Comparison of ENCODE assay signal across 7 cellular contexts in genomic region chr20:44089987-44090674, GRCh38.
A peak's percentile ranks its signal among the peaks of the same experiment; 100 is the strongest.
DNase-seq lines count a peak whose midpoint lies in the region; FAIRE-seq and TF ChIP-seq lines count a peak whose summit lies in the region.

No MANE protein-coding gene starts in this region.

- H3K9me3 Mint-ChIP-seq in neural progenitor cell = no peaks in the 10 kb centered on the region

- H3K36me3 Mint-ChIP-seq in neural progenitor cell = no peaks in the 10 kb centered on the region

- H3K27me3 ChIP-seq in KMS-11 (ENCODE audit: insufficient read depth, low read depth) = no peaks in the 10 kb centered on the region
- peaks cover 23% of the 10 kb centered on the region for H3K27me3 ChIP-seq in adipocyte (replicated peaks; ENCODE audit: control insufficient read depth, insufficient read depth, low read length)
- no peaks in the 10 kb centered on the region for H3K27me3 ChIP-seq in neural progenitor cell

- H3K4me3 ChIP-seq in KMS-11 (IDR thresholded peaks at IDR 0.05; ENCODE audit: insufficient read depth, low read depth, low read length) (no peak overlapping the region), adipocyte (ENCODE audit: low read length) (no peak overlapping the region), neural progenitor cell (no peak overlapping the region)

- H3K36me3 ChIP-seq in KMS-11 (ENCODE audit: insufficient read depth) = no peaks in the 10 kb centered on the region
- no peaks in the 10 kb centered on the region for H3K36me3 ChIP-seq in adipocyte (ENCODE audit: control insufficient read depth, insufficient read depth, low read length, severe bottlenecking)
- H3K36me3 ChIP-seq in neural progenitor cell = no peaks in the 10 kb centered on the region

- H3F3A ChIP-seq in neural progenitor cell (ENCODE audit: low read depth) = no peaks in the 10 kb centered on the region

- no peaks in the 10 kb centered on the region for H3K9me3 ChIP-seq in adipocyte (ENCODE audit: control insufficient read depth, low read length)
- H3K9me3 ChIP-seq in neural progenitor cell (ENCODE audit: low read depth) = no peaks in the 10 kb centered on the region

- no peaks in the 10 kb centered on the region for H3K4me1 Mint-ChIP-seq in neural progenitor cell

- FAIRE-seq in GM12891 (lab: Jason Lieb, UNC) = peak; percentile 72

- TF ChIP-seq CTCF in KMS-11 (conservative IDR thresholded peaks at IDR 0.05; ENCODE audit: low read depth, low read length) (no peak), neural progenitor cell (IDR thresholded peaks at IDR 0.05) (no peak)

- H3K4me1 ChIP-seq in KMS-11 (ENCODE audit: low read depth, poor library complexity, severe bottlenecking) = peaks cover 35% of the 10 kb centered on the region
- H3K4me1 ChIP-seq in adipocyte (ENCODE audit: control insufficient read depth, insufficient read depth, low read length) = peaks cover 3% of the 10 kb centered on the region
- H3K4me1 ChIP-seq in neural progenitor cell = no peaks in the 10 kb centered on the region

- H3K27ac ChIP-seq in KMS-11 (peak overlapping the region; percentile 11; the same call in 1 of the 2 replicates), neural progenitor cell (no peak overlapping the region)

- H3K4me2 ChIP-seq in KMS-11 (peak overlapping the region; percentile 37; the same call in 1 of the 2 replicates), neural progenitor cell (no peak overlapping the region)

- DNase-seq in GM12891 (ENCODE audit: insufficient read length, low spot score) (no peak), adipocyte (ENCODE audit: low read depth) (peak; percentile 25), neural progenitor cell (ENCODE audit: low spot score) (no peak), cortex of kidney (lab: John Stamatoyannopoulos, UW) (no peak), NCI-H345 treated with DMSO at 0.1 percent for 48 hours (lab: John Stamatoyannopoulos, UW; ENCODE audit: unreplicated experiment) (no peak)
- DNase-seq in stimulated activated CD4-positive, alpha-beta T cell treated with anti-CD3 and anti-CD28 coated beads, Interleukin-1b, Interleukin-23, amount 100 ng/mL, for 48 hours = no peak

- H2AFZ ChIP-seq in KMS-11 (ENCODE audit: low read depth) (peak overlapping the region; percentile 40), neural progenitor cell (replicated peaks) (peak overlapping the region; percentile 64)

- H3K9ac ChIP-seq in KMS-11 (no peak overlapping the region), adipocyte (ENCODE audit: low read length) (no peak overlapping the region), neural progenitor cell (no peak overlapping the region)

- H3K27me3 Mint-ChIP-seq in neural progenitor cell (ENCODE audit: insufficient read depth, low read depth) = peaks cover 4% of the 10 kb centered on the region

- H3K79me2 ChIP-seq in KMS-11 (ENCODE audit: insufficient read depth, low read depth) (no peaks in the 10 kb centered on the region), neural progenitor cell (ENCODE audit: low read depth) (no peaks in the 10 kb centered on the region)

- H3K4me3 Mint-ChIP-seq in neural progenitor cell = no peak overlapping the region

- no peak for TF ChIP-seq POLR2A in GM12891 (IDR thresholded peaks at IDR 0.05; ENCODE audit: low read depth, low read length)

- H4K20me1 ChIP-seq in KMS-11 (ENCODE audit: insufficient read depth) = no peaks in the 10 kb centered on the region
- no peaks in the 10 kb centered on the region for H4K20me1 ChIP-seq in neural progenitor cell (ENCODE audit: low read depth)

- H3K27ac Mint-ChIP-seq in neural progenitor cell = no peak overlapping the region

TF ChIP-seq in GM12891, 5 proteins besides CTCF, POLR2A, EP300 and RAD21:
- TF ChIP-seq PAX5 (IDR thresholded peaks at IDR 0.05; ENCODE audit: insufficient read depth, low read length, severe bottlenecking) = no peak
- no peak for TF ChIP-seq SPI1 (IDR thresholded peaks at IDR 0.05; ENCODE audit: low read depth, low read length)
